Comparison of ENCODE assay signal across 19 cellular contexts in genomic region chr1:245960171-245960570, GRCh38.
"Had no signal": no experiment of that assay in that cellular context is flagged by ENCODE, and none has a peak within 500 bp of the region (broad histone marks: within the 10 kb centered on the region; RNA-seq: fewer than 3 reads in every experiment).

No MANE protein-coding gene starts in this region.

- H3K27me3 ChIP-seq: dorsolateral prefrontal cortex, esophagus squamous epithelium, gastroesophageal sphincter, heart left ventricle, hepatocyte, left lung had no signal

- H3K4me1 ChIP-seq: esophagus squamous epithelium, gastroesophageal sphincter, lower lobe of right lung had no signal

- H3K4me2 ChIP-seq: hepatocyte had no signal

- H3K9me3 ChIP-seq: esophagus squamous epithelium, gastroesophageal sphincter, heart left ventricle, left lung, lower lobe of right lung, mucosa of descending colon had no signal

- H3K36me3 ChIP-seq: esophagus squamous epithelium, gastroesophageal sphincter, heart left ventricle, left lung, lower lobe of right lung had no signal

- H3K4me3 ChIP-seq: coronary artery, dorsolateral prefrontal cortex, esophagus squamous epithelium, gastroesophageal sphincter, heart left ventricle, hepatocyte, left lung, lower lobe of right lung, mucosa of descending colon had no signal

- H2AFZ ChIP-seq: hepatocyte had no signal

- H3K79me2 ChIP-seq: hepatocyte had no signal

- DNase-seq: dorsolateral prefrontal cortex; effector CD4-positive, alpha-beta T cell; effector memory CD4-positive, alpha-beta T cell; erythroblast; esophagus squamous epithelium; foreskin melanocyte; heart left ventricle; hypothalamus; left cardiac atrium; left lung; left ventricle myocardium superior; lower lobe of right lung; mammary epithelial cell; mucosa of descending colon; naive B cell had no signal

- H3K27ac ChIP-seq: coronary artery, dorsolateral prefrontal cortex, epithelial cell of prostate, esophagus squamous epithelium, gastroesophageal sphincter, heart left ventricle, left lung, lower lobe of right lung had no signal
